Comparison of ENCODE assay signal across 2 cellular contexts in genomic region chr13:39566216-39566869, GRCh38.
TF ChIP-seq lines count a peak whose summit lies in the region.

No MANE protein-coding gene starts in this region.

TF ChIP-seq in A549, 52 proteins besides CTCF, POLR2A, EP300 and RAD21:
- TF ChIP-seq MYC (IDR thresholded peaks at IDR 0.05; ENCODE audit: borderline replicate concordance, low read length) (no peak), EHMT2 (IDR thresholded peaks at IDR 0.05; ENCODE audit: low read depth) (no peak), POLR2AphosphoS2 (conservative IDR thresholded peaks at IDR 0.05; ENCODE audit: low read length) (no peak), MAFK (IDR thresholded peaks at IDR 0.05; ENCODE audit: partially characterized antibody) (no peak), HOXB13 (CRISPR knock-in tag; IDR thresholded peaks at IDR 0.05; ENCODE audit: low read depth) (no peak), ZNF302 (CRISPR knock-in tag; IDR thresholded peaks at IDR 0.05) (no peak), JUN (IDR thresholded peaks at IDR 0.05) (no peak), FOXS1 (CRISPR knock-in tag; IDR thresholded peaks at IDR 0.05) (no peak), ZFP36 (IDR thresholded peaks at IDR 0.05; ENCODE audit: borderline replicate concordance, partially characterized antibody) (no peak)

TF ChIP-seq in GM12878, 131 proteins besides CTCF, POLR2A, EP300 and RAD21:
- TF ChIP-seq PAX5 (IDR thresholded peaks at IDR 0.05; ENCODE audit: borderline replicate concordance, low read depth, low read length) (no peak), DPF2 (IDR thresholded peaks at IDR 0.05) (no peak), KAT2A (conservative IDR thresholded peaks at IDR 0.05; ENCODE audit: control insufficient read depth, low read depth, low read length) (no peak), PAX8 (IDR thresholded peaks at IDR 0.05) (no peak), HCFC1 (IDR thresholded peaks at IDR 0.05; ENCODE audit: low read length) (no peak), ATF2 (IDR thresholded peaks at IDR 0.05; ENCODE audit: low read length) (no peak), IKZF2 (IDR thresholded peaks at IDR 0.05) (no peak), CUX1 (IDR thresholded peaks at IDR 0.05; ENCODE audit: insufficient replicate concordance, low read depth, low read length) (no peak), POLR2AphosphoS5 (IDR thresholded peaks at IDR 0.05; ENCODE audit: low read length) (no peak), TCF12 (IDR thresholded peaks at IDR 0.05; ENCODE audit: low read depth, low read length) (no peak), SMARCA5 (IDR thresholded peaks at IDR 0.05) (no peak), ATF3 (IDR thresholded peaks at IDR 0.05; ENCODE audit: borderline replicate concordance, extremely low read depth, low read depth, low read length) (no peak), MTA2 (IDR thresholded peaks at IDR 0.05; ENCODE audit: low read depth) (no peak), RELA (IDR thresholded peaks at IDR 0.05; ENCODE audit: borderline replicate concordance, partially characterized antibody) (no peak), TARDBP (IDR thresholded peaks at IDR 0.05; ENCODE audit: borderline replicate concordance) (no peak), GATAD2B (conservative IDR thresholded peaks at IDR 0.05; ENCODE audit: low read depth) (no peak), GABPA (IDR thresholded peaks at IDR 0.05; ENCODE audit: low read depth) (no peak), BRCA1 (IDR thresholded peaks at IDR 0.05; ENCODE audit: low read depth, low read length) (no peak), REST (IDR thresholded peaks at IDR 0.05; ENCODE audit: low read depth, low read length) (no peak)
TF ChIP-seq in GM12878: peak in this region for 0.
